ENCODE assay signal across 13 cellular contexts in the genomic region with DNA sequence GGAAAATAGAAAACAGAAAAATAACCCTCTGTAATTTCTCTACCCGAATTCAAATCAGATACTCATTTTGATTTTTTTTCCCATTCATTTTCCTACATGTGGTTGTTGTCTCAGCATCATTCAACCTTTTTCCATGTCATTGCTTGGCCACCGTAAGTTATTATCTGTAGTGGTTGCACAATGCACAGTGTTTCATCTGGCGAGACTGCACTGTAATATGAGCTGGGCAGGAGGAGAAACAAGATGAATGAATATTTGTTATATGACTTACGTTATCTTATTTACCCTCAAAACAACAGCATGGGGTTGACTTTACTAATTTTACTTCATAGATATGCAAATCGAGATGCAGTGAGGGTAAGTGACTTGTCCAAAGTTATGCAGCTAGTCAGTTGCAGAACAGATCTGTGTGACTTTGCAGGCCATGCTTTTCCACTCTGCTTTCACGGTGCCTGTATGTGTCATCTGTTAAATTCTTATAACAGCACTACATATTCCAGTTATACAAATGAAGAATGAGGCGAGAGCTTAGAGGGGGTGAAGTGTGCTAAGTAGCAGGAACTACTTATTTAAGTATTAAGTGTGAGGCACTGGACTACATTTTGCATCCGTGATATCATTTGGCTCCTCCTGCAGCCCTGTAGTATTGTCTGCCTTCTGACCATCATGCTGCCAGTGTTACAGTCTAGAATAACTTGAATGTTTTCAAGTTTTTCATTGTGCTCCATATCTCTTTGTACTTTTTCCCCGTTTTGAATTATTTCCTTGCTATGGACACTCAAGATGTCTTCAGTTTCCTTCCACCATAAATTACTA. TPM values are rescaled to one million over a fixed set of nuclear protein-coding genes. Genes with fewer than 3 reads are reported as not detected.
DNase-seq lines count a peak whose midpoint lies in the region; ATAC-seq, FAIRE-seq and TF ChIP-seq lines count a peak whose summit lies in the region.
"Had no signal": no experiment of that assay in that cellular context is flagged by ENCODE, and none has a peak within 500 bp of the region (broad histone marks: within the 10 kb centered on the region; RNA-seq: fewer than 3 reads in every experiment).

No MANE protein-coding gene starts in this region.

- CTCF ChIA-PET in HepG2 (lab: Yijun Ruan, JAX; ENCODE audit: low intra/inter-chr PET ratio, low total read pairs) = no interaction called here

- no peaks in the 10 kb centered on the region for H3K79me2 ChIP-seq in HepG2 (ENCODE audit: insufficient read depth, low read length)

- WGBS in HepG2 (ENCODE audit: low lambda C conversion rate) = 90% methylated on average over 9 of the region's 9 CpGs

- intact Hi-C loops in HepG2 (cut with micrococcal nuclease; ENCODE audit: unreplicated experiment) = no loop called here

- ATAC-seq in HepG2 (no peak), HG02571 (IDR thresholded peaks at IDR 0.05; ENCODE audit: unreplicated experiment) (no peak)
- ATAC-seq: CD8-positive, alpha-beta T cell had no signal

- no peak for TF ChIP-seq CTCF in LNCaP clone FGC (IDR thresholded peaks at IDR 0.05; ENCODE audit: control insufficient read depth, extremely low read depth, insufficient read depth)
- no peak for TF ChIP-seq CTCF in brain microvascular endothelial cell (IDR thresholded peaks at IDR 0.05; ENCODE audit: low read depth, low read length, missing control alignments)
- TF ChIP-seq CTCF in HepG2 (CRISPR knock-in tag; IDR thresholded peaks at IDR 0.05) = no peak

- H3K4me1 ChIP-seq in HepG2 (ENCODE audit: insufficient read depth, low read length) = no peaks in the 10 kb centered on the region

- TF ChIP-seq POLR2A in HepG2 (IDR thresholded peaks at IDR 0.05; ENCODE audit: insufficient read depth in 1 of 2, low read depth in 2 of 2, low read length in 2 of 2) = no peak

- H3K27ac ChIP-seq in brain microvascular endothelial cell (peak overlapping the region; percentile 19), HepG2 (ENCODE audit: extremely low read length, insufficient read depth, low read length) (no peak overlapping the region)
- H3K27ac ChIP-seq: spleen had no signal

- no peaks in the 10 kb centered on the region for H4K20me1 ChIP-seq in HepG2 (ENCODE audit: insufficient read depth, low read length)

- no peaks in the 10 kb centered on the region for H3K27me3 ChIP-seq in brain microvascular endothelial cell (replicated peaks)
- H3K27me3 ChIP-seq in HepG2 (ENCODE audit: control insufficient read depth in 1 of 2, insufficient read depth in 2 of 2, low read length in 2 of 2) = no peaks in the 10 kb centered on the region
- H3K27me3 ChIP-seq: spleen had no signal

- POLR2A ChIA-PET in HepG2 (lab: Yijun Ruan, JAX) = no interaction called here

- FAIRE-seq in HepG2 (lab: Jason Lieb, UNC) (no peak), frontal cortex (lab: Jason Lieb, UNC) (no peak)

- no peak overlapping the region for H3K4me3 ChIP-seq in LNCaP clone FGC (ENCODE audit: low read depth, low read length)
- no peak overlapping the region for H3K4me3 ChIP-seq in brain microvascular endothelial cell (ENCODE audit: low read depth, low read length)
- no peak overlapping the region for H3K4me3 ChIP-seq in HepG2 (replicated peaks in 1 of 3; ENCODE audit: insufficient read depth in 1 of 3, low read depth in 2 of 3, low read length in 3 of 3)
- H3K4me3 ChIP-seq: spleen had no signal

- TF ChIP-seq RAD21 in HepG2 (CRISPR knock-in tag; IDR thresholded peaks at IDR 0.05) = no peak

- DNase-seq in EL = peak; percentile 41
- DNase-seq in LNCaP clone FGC (ENCODE audit: low read depth) = peak; percentile 4
- DNase-seq in brain microvascular endothelial cell = peak; percentile 78
- peak; percentile 19 for DNase-seq in HepG2 (ENCODE audit: low spot score)
- no peak for DNase-seq in frontal cortex (ENCODE audit: low spot score in 2 of 2)
- no peak for DNase-seq in A172 (ENCODE audit: low spot score)
- no peak for DNase-seq in NCI-H2029 treated with DMSO at 0.1 percent for 48 hours (lab: John Stamatoyannopoulos, UW)
- DNase-seq: activated T-cell treated with anti-CD3 and anti-CD28 coated beads, Interleukin-2, amount 50 U/mL, for 1 hour; CD8-positive, alpha-beta T cell; naive B cell; NCI-H1105; spleen had no signal

- H3K9ac ChIP-seq in HepG2 (ENCODE audit: insufficient read depth, low read depth, low read length) = no peak overlapping the region

- no peak for TF ChIP-seq EP300 in HepG2 (IDR thresholded peaks at IDR 0.05; ENCODE audit: low read depth in 2 of 2, low read length in 2 of 2)
- TF ChIP-seq EP300 in HepG2 (CRISPR knock-in tag; IDR thresholded peaks at IDR 0.05; ENCODE audit: borderline replicate concordance) = no peak

- in situ Hi-C loops in brain microvascular endothelial cell (cut with HindIII; ENCODE audit: low pct_ligation_motif_present, low sequenced_read_pairs) (no loop called here), HepG2 (cut with HindIII; ENCODE audit: extremely low pct_ligation_motif_present, low pct_unique_long_range_greater_than_20kb) (no loop called here)

- H2AFZ ChIP-seq in HepG2 (ENCODE audit: low read length) = no peak overlapping the region

- BruUV-seq in HepG2 (replicated peaks; lab: Mats Ljungman, UMichigan) = no TSS peak

- no peak overlapping the region for H3K4me2 ChIP-seq in HepG2 (ENCODE audit: low read depth, low read length)

- H3K9me3 ChIP-seq in HepG2 (ENCODE audit: low read length) = no peaks in the 10 kb centered on the region
- H3K9me3 ChIP-seq: spleen had no signal

- H3K36me3 ChIP-seq in brain microvascular endothelial cell (replicated peaks) = no peaks in the 10 kb centered on the region
- H3K36me3 ChIP-seq in HepG2 (replicated peaks in 1 of 2; ENCODE audit: control insufficient read depth in 1 of 2, insufficient read depth in 2 of 2, low read length in 2 of 2) = peaks cover 4 to 11% of the 10 kb centered on the region in 2 experiments; a peak in 2 of 5 replicates

TF ChIP-seq in HepG2, 621 proteins besides CTCF, POLR2A, EP300 and RAD21:
- TF ChIP-seq CEBPB (IDR thresholded peaks at IDR 0.05; ENCODE audit: borderline replicate concordance, low read depth, low read length) = peak; percentile 44; the same call in 1 of the 2 replicates
- no peak for TF ChIP-seq MAFG (CRISPR knock-in tag; IDR thresholded peaks at IDR 0.05)
- 0 out of 2 replicates have a peak, but pooled peaks have one; percentile 29 for TF ChIP-seq SIX4 (CRISPR knock-in tag; IDR thresholded peaks at IDR 0.05)

RNA-seq across cellular contexts. Expression of gene ZMYND11, which starts 56.7 kb away (rescaled TPM):
- 38.7 and 51.6 TPM in 2 replicates for total RNA-seq in HepG2 (2016; rRNA removed; fragmentation: Illumina TruSeq; extraction: Trizol)
- total RNA-seq in HepG2 (2016; cell fraction: cytosol; rRNA removed; fragmentation: Illumina TruSeq; extraction: Trizol; ENCODE audit: low read depth) = 41.7 and 43.0 TPM in 2 replicates
- 39.7 and 45.5 TPM in 2 replicates for total RNA-seq in HepG2 (2016; cell fraction: insoluble cytoplasmic fraction; rRNA removed; fragmentation: Illumina TruSeq; extraction: Trizol)
- total RNA-seq in HepG2 (2016; cell fraction: membrane; rRNA removed; fragmentation: Illumina TruSeq; extraction: Trizol) = 41.4 and 46.8 TPM in 2 replicates
- 26.0 and 28.1 TPM in 2 replicates for total RNA-seq in HepG2 (2016; cell fraction: nucleus; rRNA removed; fragmentation: Illumina TruSeq; extraction: Trizol)
- polyA plus RNA-seq in HepG2 (2011; rRNA removed) = 14.4 and 17.5 TPM in 2 replicates
- polyA plus RNA-seq in HepG2 (2011; cell fraction: cytosol; rRNA removed) = 7.1 and 10.5 TPM in 2 replicates
- polyA plus RNA-seq in HepG2 (2011; cell fraction: nucleus; rRNA removed) = 15.3 and 16.1 TPM in 2 replicates
- polyA plus RNA-seq in HepG2 (2012) = 20.6 and 22.6 TPM in 2 replicates
- 6.9 and 7.8 TPM in 2 replicates for polyA plus RNA-seq in HepG2 (2016; cell fraction: cytosol; fragmentation: Illumina TruSeq; extraction: Trizol; ENCODE audit: low read depth)
- polyA plus RNA-seq in HepG2 (2016; cell fraction: insoluble cytoplasmic fraction; fragmentation: Illumina TruSeq; extraction: Trizol; ENCODE audit: low read depth) = 49.4 TPM in 2 replicates
- 19.0 and 22.8 TPM in 2 replicates for polyA plus RNA-seq in HepG2 (2016; cell fraction: membrane; fragmentation: Illumina TruSeq; extraction: Trizol; ENCODE audit: low read depth)
- polyA plus RNA-seq in HepG2 (2016; cell fraction: nucleus; fragmentation: Illumina TruSeq; extraction: Trizol; ENCODE audit: insufficient read depth, low read depth) = 38.6 and 42.2 TPM in 2 replicates
- polyA minus RNA-seq in HepG2 (2011; rRNA and poly(A)+ RNA removed; ENCODE audit: low replicate concordance) = 10.0 and 17.5 TPM in 2 replicates
- polyA minus RNA-seq in HepG2 (2011; cell fraction: cytosol; rRNA and poly(A)+ RNA removed) = 14.3 and 19.5 TPM in 2 replicates
- 14.9 and 19.9 TPM in 2 replicates for polyA minus RNA-seq in HepG2 (2011; cell fraction: nucleus; rRNA and poly(A)+ RNA removed)
- 179 TPM for total RNA-seq in frontal cortex
- 91.1 and 113 TPM in 2 replicates for total RNA-seq in A172 (2014; rRNA removed; shearing (Covaris generic))

Comparison
In these comparisons a context has a peak if more than half of its experiments do, and no peak if none do; other contexts are left out.
1. DNase-seq: peak in EL (single experiment), LNCaP clone FGC (single experiment), brain microvascular endothelial cell (single experiment) and HepG2 (single experiment); none in frontal cortex (0 of 2), A172 (single experiment) and NCI-H2029 treated with DMSO at 0.1 percent for 48 hours (single experiment).